8 cellular contexts compared by ENCODE assay signal in genomic region chr1:92817986-92818764, GRCh38. TPM values are rescaled to one million over a fixed set of nuclear protein-coding genes. Genes with fewer than 3 reads are reported as not detected.
A peak's percentile ranks its signal among the peaks of the same experiment; 100 is the strongest.
DNase-seq lines count a peak whose midpoint lies in the region; ATAC-seq, FAIRE-seq and TF ChIP-seq lines count a peak whose summit lies in the region.

No MANE protein-coding gene starts in this region.

- intact Hi-C loops in Right ventricle myocardium inferior (cut with DNase I): loop anchor here (1.0 kb wide), 1 partner anchor 69 kb away; no protein-coding TSS in a partner anchor

- H3K27ac ChIP-seq in cardiac muscle cell (no peak overlapping the region), HEK293 (ENCODE audit: extremely low read depth, low read depth, low read length) (no peak overlapping the region), foreskin keratinocyte (no peak overlapping the region), small intestine (ENCODE audit: low read depth in 1 of 2, low read length in 1 of 2) (no peak overlapping the region)

- no peak for ATAC-seq in Right ventricle myocardium inferior
- peak; percentile 52 for ATAC-seq in foreskin keratinocyte
- no peak for ATAC-seq in HG02870 (IDR thresholded peaks at IDR 0.05; ENCODE audit: unreplicated experiment)
- ATAC-seq in stimulated activated naive CD8-positive, alpha-beta T cell treated with anti-CD3 and anti-CD28 coated beads, Interleukin-15, Interleukin-2, amounts not matched to agents 100 U/mL and 50 U/mL, for 24 hours: no peak

- peak; percentile 15 to 60 for DNase-seq in cardiac muscle cell (ENCODE audit: low read depth in 1 of 2, low spot score in 1 of 2)
- no peak for DNase-seq in Right ventricle myocardium inferior (ENCODE audit: missing footprints)
- DNase-seq in SK-MEL-5 (ENCODE audit: low read depth, low spot score): peak; percentile 61
- no peak for DNase-seq in foreskin keratinocyte
- peak; percentile 28 for DNase-seq in small intestine
- no peak for DNase-seq in stimulated activated naive CD8-positive, alpha-beta T cell treated with anti-CD3 and anti-CD28 coated beads, Interleukin-15, Interleukin-2, amounts not matched to agents 100 U/mL and 50 U/mL, for 24 hours

- H3K27me3 ChIP-seq in cardiac muscle cell: no peaks in the 10 kb centered on the region
- no peaks in the 10 kb centered on the region for H3K27me3 ChIP-seq in foreskin keratinocyte
- no peaks in the 10 kb centered on the region for H3K27me3 ChIP-seq in small intestine (ENCODE audit: control insufficient read depth in 2 of 2, insufficient read depth in 2 of 2, low read length in 2 of 2)

- no peak for FAIRE-seq in small intestine (lab: Jason Lieb, UNC)

- POLR2A ChIA-PET in HEK293 (lab: Yijun Ruan, JAX): interaction anchor here (1.4 to 2.6 kb wide), 2 partner anchors 14 to 33 kb away, joined by 4 to 19 read pairs; partner anchors contain the start of genes EVI5 and RPL5

- TF ChIP-seq CTCF in cardiac muscle cell (IDR thresholded peaks at IDR 0.05; ENCODE audit: low read depth, low read length) (peak; percentile 75), HEK293 (tag by site-specific recombination; IDR thresholded peaks at IDR 0.05) (peak; percentile 27; the same call in 1 of the 2 replicates), foreskin keratinocyte (conservative IDR thresholded peaks at IDR 0.05) (peak; percentile 78)

- H3K4me1 ChIP-seq in cardiac muscle cell (ENCODE audit: low read depth): no peaks in the 10 kb centered on the region
- no peaks in the 10 kb centered on the region for H3K4me1 ChIP-seq in HEK293 (ENCODE audit: control insufficient read depth, insufficient read depth, low read length)
- peaks cover 5% of the 10 kb centered on the region for H3K4me1 ChIP-seq in foreskin keratinocyte
- peaks cover 0 to 3% of the 10 kb centered on the region in 2 donors for H3K4me1 ChIP-seq in small intestine (ENCODE audit: control insufficient read depth in 2 of 2, insufficient read depth in 1 of 2, low read depth in 1 of 2, low read length in 1 of 2)

- CTCF ChIA-PET in HEK293 (lab: Yijun Ruan, JAX): interaction anchor here (0.5 to 2.6 kb wide), 33 partner anchors 10 to 1019 kb away, joined by 3 to 32 read pairs (median 4); partner anchors contain the start of genes EVI5 and RPL5

- in situ Hi-C loops in SK-MEL-5 (cut with HindIII; ENCODE audit: low pct_unique_long_range_greater_than_20kb, low sequenced_read_pairs): no loop called here

- H3K4me3 ChIP-seq in cardiac muscle cell (no peak overlapping the region), HEK293 (ENCODE audit: low read depth, low read length) (no peak overlapping the region), small intestine (ENCODE audit: low read depth in 1 of 2, low read length in 2 of 2) (no peak overlapping the region)

- H3K9me3 ChIP-seq in cardiac muscle cell (ENCODE audit: low read depth) (no peaks in the 10 kb centered on the region), HEK293 (ENCODE audit: control insufficient read depth, insufficient read depth, low read depth, low read length) (no peaks in the 10 kb centered on the region), small intestine (ENCODE audit: control insufficient read depth, low read depth) (no peaks in the 10 kb centered on the region)

- 84 to 93% (median 90%) methylated on average over 3 of the region's 3 CpGs for WGBS in small intestine, 3 donors

- no peaks in the 10 kb centered on the region for H3K36me3 ChIP-seq in cardiac muscle cell
- no peaks in the 10 kb centered on the region for H3K36me3 ChIP-seq in HEK293 (ENCODE audit: control insufficient read depth in 2 of 2, insufficient read depth in 1 of 2, low read length in 2 of 2)
- no peaks in the 10 kb centered on the region for H3K36me3 ChIP-seq in small intestine (ENCODE audit: control insufficient read depth in 2 of 2, insufficient read depth in 2 of 2, low read length in 2 of 2)

TF ChIP-seq in HEK293, 187 proteins besides CTCF, POLR2A, EP300 and RAD21:
- peak; percentile 16; the same call in 1 of the 2 replicates for TF ChIP-seq ZNF654 (tag by site-specific recombination; IDR thresholded peaks at IDR 0.05; ENCODE audit: low read depth)
- no peak for TF ChIP-seq ZNF354C (tag by site-specific recombination; IDR thresholded peaks at IDR 0.05; ENCODE audit: borderline replicate concordance, low read depth)
- TF ChIP-seq ZNF830 (tag by site-specific recombination; IDR thresholded peaks at IDR 0.05; ENCODE audit: low read depth): no peak
- TF ChIP-seq KLF8 (tag by site-specific recombination; IDR thresholded peaks at IDR 0.05): no peak
- no peak for TF ChIP-seq AEBP2 (tag by site-specific recombination; IDR thresholded peaks at IDR 0.05; ENCODE audit: borderline replicate concordance)
- no peak for TF ChIP-seq ZNF366 (tag by site-specific recombination; conservative IDR thresholded peaks at IDR 0.05)
- TF ChIP-seq ZNF335 (tag by site-specific recombination; conservative IDR thresholded peaks at IDR 0.05): 0 out of 2 replicates have a peak, but pooled peaks have one; percentile 25
- no peak for TF ChIP-seq PBX3 (CRISPR knock-in tag; IDR thresholded peaks at IDR 0.05)

RNA-seq across cellular contexts. Expression of gene RPL5, which starts 13.7 kb away (rescaled TPM):
- total RNA-seq in cardiac muscle cell (1,643 and 1,654 TPM in 2 replicates), Right ventricle myocardium inferior (601 TPM), foreskin keratinocyte (1,610 and 1,618 TPM in 2 replicates)
- polyA plus RNA-seq in cardiac muscle cell (918 and 1,027 TPM in 2 replicates), foreskin keratinocyte (1,656 and 1,722 TPM in 2 replicates), small intestine (1,000 to 10,000 TPM; 1,004 to 2,140 (median 1,631) TPM)
- 2,582 and 2,737 TPM in 2 replicates for total RNA-seq in SK-MEL-5 (2014; rRNA removed; shearing (Covaris generic))
- polyA plus RNA-seq in SK-MEL-5 (2015; cell fraction: cytosol; rRNA removed): 1,321 and 1,374 TPM in 2 replicates
- polyA plus RNA-seq in SK-MEL-5 (2015; cell fraction: nucleus; rRNA removed): 445 and 646 TPM in 2 replicates

RNA-seq across cellular contexts. Expression of gene EVI5, which starts 33.3 kb away (rescaled TPM):
- total RNA-seq in cardiac muscle cell: 15.6 and 30.8 TPM in 2 replicates
- polyA plus RNA-seq in cardiac muscle cell: 16.3 and 26.2 TPM in 2 replicates
- 20.0 TPM for total RNA-seq in Right ventricle myocardium inferior
- 20.7 and 25.7 TPM in 2 replicates for total RNA-seq in SK-MEL-5 (2014; rRNA removed; shearing (Covaris generic))
- 17.0 and 21.9 TPM in 2 replicates for polyA plus RNA-seq in SK-MEL-5 (2015; cell fraction: cytosol; rRNA removed)
- polyA plus RNA-seq in SK-MEL-5 (2015; cell fraction: nucleus; rRNA removed): 7.6 and 8.2 TPM in 2 replicates
- 31.5 and 38.5 TPM in 2 replicates for total RNA-seq in foreskin keratinocyte
- 2.6 and 3.3 TPM in 2 replicates for polyA plus RNA-seq in foreskin keratinocyte
- polyA plus RNA-seq in small intestine: 1 to 10 TPM; 3.2 to 6.4 (median 4.5) TPM

Comparison
In these comparisons a context has a peak if more than half of its experiments do, and no peak if none do; other contexts are left out.
1. DNase-seq: peak in cardiac muscle cell (2 of 2), SK-MEL-5 (single experiment) and small intestine (single experiment); none in Right ventricle myocardium inferior (single experiment), foreskin keratinocyte (0 of 2) and stimulated activated naive CD8-positive, alpha-beta T cell treated with anti-CD3 and anti-CD28 coated beads, Interleukin-15, Interleukin-2, amounts not matched to agents 100 U/mL and 50 U/mL, for 24 hours (single experiment).
2. CTCF ChIP-seq: peak in every context shown above with its lines; median percentile 78 in foreskin keratinocyte; 75 in cardiac muscle cell; 27 in HEK293.